ENCODE assay signal across 15 cellular contexts in genomic region chr17:65514541-65514940, GRCh38. TPM values are rescaled to one million over a fixed set of nuclear protein-coding genes. Genes with fewer than 3 reads are reported as not detected.
A peak's percentile ranks its signal among the peaks of the same experiment; 100 is the strongest.
DNase-seq lines count a peak whose midpoint lies in the region; ATAC-seq and TF ChIP-seq lines count a peak whose summit lies in the region.
"Had no signal": no experiment of that assay in that cellular context is flagged by ENCODE, and none has a peak within 500 bp of the region (broad histone marks: within the 10 kb centered on the region; RNA-seq: fewer than 3 reads in every experiment).

No MANE protein-coding gene starts in this region.

- H3K27me3 Mint-ChIP-seq in activated naive CD8-positive, alpha-beta T cell treated with anti-CD3 and anti-CD28 coated beads, Interleukin-2, amount 50 U/mL, for 24 hours: peaks cover 8% of the 10 kb centered on the region
- no peaks in the 10 kb centered on the region for H3K27me3 Mint-ChIP-seq in activated naive CD8-positive, alpha-beta T cell treated with anti-CD3 and anti-CD28 coated beads for 36 hours
- no peaks in the 10 kb centered on the region for H3K27me3 Mint-ChIP-seq in activated T-helper 17 cell treated with anti-CD3 and anti-CD28 coated beads, Interleukin-2, amount 50 U/mL, for 72 hours

- no peak overlapping the region for H2AFZ ChIP-seq in Karpas-422 (ENCODE audit: low read length)

- peaks cover 4% of the 10 kb centered on the region for H3K9me3 Mint-ChIP-seq in activated naive CD8-positive, alpha-beta T cell treated with anti-CD3 and anti-CD28 coated beads, Interleukin-2, amount 50 U/mL, for 24 hours
- no peaks in the 10 kb centered on the region for H3K9me3 Mint-ChIP-seq in activated naive CD8-positive, alpha-beta T cell treated with anti-CD3 and anti-CD28 coated beads for 36 hours
- peaks cover 3% of the 10 kb centered on the region for H3K9me3 Mint-ChIP-seq in activated T-helper 17 cell treated with anti-CD3 and anti-CD28 coated beads, Interleukin-2, amount 50 U/mL, for 72 hours
- H3K9me3 Mint-ChIP-seq: natural killer cell had no signal

- H3K9ac ChIP-seq in Karpas-422 (ENCODE audit: low read length): no peak overlapping the region

- no peak for DNase-seq in activated naive CD8-positive, alpha-beta T cell treated with anti-CD3 and anti-CD28 coated beads, Interleukin-2, amount 50 U/mL, for 24 hours
- DNase-seq in activated naive CD8-positive, alpha-beta T cell treated with anti-CD3 and anti-CD28 coated beads for 36 hours: no peak
- DNase-seq in lung (ENCODE audit: low spot score) (no peak), upper lobe of right lung (no peak), Karpas-422 (no peak), NCI-H748 (lab: John Stamatoyannopoulos, UW; ENCODE audit: unreplicated experiment) (no peak)
- DNase-seq: AML-193, dermis blood vessel endothelial cell, DMS79 treated with DMSO at 0.1 percent for 48 hours, foreskin melanocyte, KG1, natural killer cell, T-helper 17 cell had no signal

- peak; percentile 67 for ATAC-seq in activated naive CD8-positive, alpha-beta T cell treated with anti-CD3 and anti-CD28 coated beads, Interleukin-2, amount 50 U/mL, for 24 hours
- ATAC-seq in activated T-helper 17 cell treated with anti-CD3 and anti-CD28 coated beads, Interleukin-2, amount 50 U/mL, for 72 hours (replicated peaks): peak; percentile 81
- peak; percentile 12 for ATAC-seq in lung (ENCODE audit: insufficient read depth, low FRiP score)
- ATAC-seq in upper lobe of right lung: peak; percentile 54
- no peak for ATAC-seq in HG02884 (IDR thresholded peaks at IDR 0.05; ENCODE audit: unreplicated experiment)
- ATAC-seq: natural killer cell, T-helper 17 cell had no signal

- H3K9me3 ChIP-seq in lung (ENCODE audit: control insufficient read depth in 2 of 2, insufficient read depth in 1 of 2, low read length in 1 of 2): no peaks in the 10 kb centered on the region
- H3K9me3 ChIP-seq in upper lobe of right lung: no peaks in the 10 kb centered on the region
- H3K9me3 ChIP-seq in Karpas-422 (ENCODE audit: low read length): no peaks in the 10 kb centered on the region

- H3K36me3 ChIP-seq in lung (ENCODE audit: control insufficient read depth in 2 of 2, insufficient read depth in 2 of 2, low read length in 2 of 2) (no peaks in the 10 kb centered on the region), upper lobe of right lung (no peaks in the 10 kb centered on the region), Karpas-422 (ENCODE audit: insufficient read depth, low read length) (no peaks in the 10 kb centered on the region)

- H3K4me2 ChIP-seq in Karpas-422 (ENCODE audit: low read depth, low read length, poor library complexity, severe bottlenecking): no peak overlapping the region

- peak overlapping the region; percentile 47 for H3K27ac Mint-ChIP-seq in activated naive CD8-positive, alpha-beta T cell treated with anti-CD3 and anti-CD28 coated beads, Interleukin-2, amount 50 U/mL, for 24 hours
- no peak overlapping the region for H3K27ac Mint-ChIP-seq in activated naive CD8-positive, alpha-beta T cell treated with anti-CD3 and anti-CD28 coated beads for 36 hours
- peak overlapping the region; percentile 82 for H3K27ac Mint-ChIP-seq in activated T-helper 17 cell treated with anti-CD3 and anti-CD28 coated beads, Interleukin-2, amount 50 U/mL, for 72 hours
- H3K27ac Mint-ChIP-seq: natural killer cell had no signal

- H3K79me2 ChIP-seq in Karpas-422 (ENCODE audit: low read length): no peaks in the 10 kb centered on the region

- H3K27ac ChIP-seq in lung (ENCODE audit: low read depth in 1 of 2, low read length in 1 of 2): peak overlapping the region in 1 of 2 donors; percentile 72
- peak overlapping the region; percentile 84 for H3K27ac ChIP-seq in upper lobe of right lung
- H3K27ac ChIP-seq in Karpas-422 (ENCODE audit: low read length): no peak overlapping the region

- H3K27me3 ChIP-seq in lung (ENCODE audit: control insufficient read depth, insufficient read depth) (no peaks in the 10 kb centered on the region), upper lobe of right lung (no peaks in the 10 kb centered on the region), Karpas-422 (ENCODE audit: low read length) (no peaks in the 10 kb centered on the region)

- no peaks in the 10 kb centered on the region for H3K36me3 Mint-ChIP-seq in activated naive CD8-positive, alpha-beta T cell treated with anti-CD3 and anti-CD28 coated beads, Interleukin-2, amount 50 U/mL, for 24 hours (ENCODE audit: low read depth)
- H3K36me3 Mint-ChIP-seq in activated naive CD8-positive, alpha-beta T cell treated with anti-CD3 and anti-CD28 coated beads for 36 hours: no peaks in the 10 kb centered on the region
- no peaks in the 10 kb centered on the region for H3K36me3 Mint-ChIP-seq in activated T-helper 17 cell treated with anti-CD3 and anti-CD28 coated beads, Interleukin-2, amount 50 U/mL, for 72 hours (ENCODE audit: low read depth)
- H3K36me3 Mint-ChIP-seq: natural killer cell had no signal

- H3K4me3 ChIP-seq in lung (no peak overlapping the region), upper lobe of right lung (no peak overlapping the region), Karpas-422 (ENCODE audit: low read length) (no peak overlapping the region)

- intact Hi-C loops in upper lobe of right lung (cut with DNase I): no loop called here

- H3K4me1 Mint-ChIP-seq in activated naive CD8-positive, alpha-beta T cell treated with anti-CD3 and anti-CD28 coated beads, Interleukin-2, amount 50 U/mL, for 24 hours: peaks cover 9% of the 10 kb centered on the region
- peaks cover 5% of the 10 kb centered on the region for H3K4me1 Mint-ChIP-seq in activated naive CD8-positive, alpha-beta T cell treated with anti-CD3 and anti-CD28 coated beads for 36 hours
- peaks cover 8% of the 10 kb centered on the region for H3K4me1 Mint-ChIP-seq in activated T-helper 17 cell treated with anti-CD3 and anti-CD28 coated beads, Interleukin-2, amount 50 U/mL, for 72 hours
- H3K4me1 Mint-ChIP-seq: natural killer cell had no signal

- no peak overlapping the region for H3K4me3 Mint-ChIP-seq in activated naive CD8-positive, alpha-beta T cell treated with anti-CD3 and anti-CD28 coated beads, Interleukin-2, amount 50 U/mL, for 24 hours
- H3K4me3 Mint-ChIP-seq in activated naive CD8-positive, alpha-beta T cell treated with anti-CD3 and anti-CD28 coated beads for 36 hours: no peak overlapping the region
- peak overlapping the region; percentile 38 for H3K4me3 Mint-ChIP-seq in activated T-helper 17 cell treated with anti-CD3 and anti-CD28 coated beads, Interleukin-2, amount 50 U/mL, for 72 hours
- H3K4me3 Mint-ChIP-seq: natural killer cell, T-helper 17 cell had no signal

- H3K4me1 ChIP-seq in lung (ENCODE audit: control insufficient read depth in 2 of 2, insufficient read depth in 2 of 2, low read length in 2 of 2): peaks cover 0 to 12% of the 10 kb centered on the region in 2 donors
- peaks cover 16% of the 10 kb centered on the region for H3K4me1 ChIP-seq in upper lobe of right lung
- no peaks in the 10 kb centered on the region for H3K4me1 ChIP-seq in Karpas-422 (ENCODE audit: low read length)

- WGBS in lung, 2 donors: 55 to 65% methylated on average over 5 of the region's 5 CpGs

- H4K20me1 ChIP-seq in Karpas-422 (ENCODE audit: insufficient read depth, low read depth, low read length): no peaks in the 10 kb centered on the region

- H3K9me2 ChIP-seq in Karpas-422 (replicated peaks; ENCODE audit: insufficient read depth, low read length): no peaks in the 10 kb centered on the region

- TF ChIP-seq CTCF in lung (IDR thresholded peaks at IDR 0.05; ENCODE audit: control extremely low read depth, extremely low read depth) (no peak), upper lobe of right lung (IDR thresholded peaks at IDR 0.05) (no peak)

RNA-seq across cellular contexts. Expression of gene AXIN2, which starts 46.9 kb away (rescaled TPM):
- total RNA-seq in activated naive CD8-positive, alpha-beta T cell treated with anti-CD3 and anti-CD28 coated beads for 36 hours: 1 to 10 TPM; 1.5 to 1.6 TPM
- total RNA-seq in activated T-helper 17 cell treated with anti-CD3 and anti-CD28 coated beads, Interleukin-2, amount 50 U/mL, for 72 hours: 1 to 10 TPM in 1 of 2 donors, under 1 TPM in 1; 0.71 to 1.5 TPM
- 100 to 1,000 TPM in 1 of 2 donors, 10 to 100 TPM in 1; 60.3 to 127 TPM for total RNA-seq in lung
- polyA plus RNA-seq in lung: 10 to 100 TPM; 13.0 to 13.2 TPM
- total RNA-seq in upper lobe of right lung: 63.6 TPM
- total RNA-seq in Karpas-422 (2014; rRNA removed; shearing (Covaris generic); ENCODE audit: low replicate concordance): not detected in 2 replicates

Comparison
In these comparisons a context has a peak if more than half of its experiments do, and no peak if none do; other contexts are left out.
1. RNA of gene AXIN2, which starts 46.9 kb away (total RNA-seq): 60.3 to 127 TPM in lung and 63.6 TPM in upper lobe of right lung (single experiment); 1.5 to 1.6 TPM in activated naive CD8-positive, alpha-beta T cell treated with anti-CD3 and anti-CD28 coated beads for 36 hours, 0.71 to 1.5 TPM in activated T-helper 17 cell treated with anti-CD3 and anti-CD28 coated beads, Interleukin-2, amount 50 U/mL, for 72 hours and not detected in Karpas-422; every median in the first group is over 10 times any median in the second.